ENCODE assay signal across 8 cellular contexts in the genomic region with DNA sequence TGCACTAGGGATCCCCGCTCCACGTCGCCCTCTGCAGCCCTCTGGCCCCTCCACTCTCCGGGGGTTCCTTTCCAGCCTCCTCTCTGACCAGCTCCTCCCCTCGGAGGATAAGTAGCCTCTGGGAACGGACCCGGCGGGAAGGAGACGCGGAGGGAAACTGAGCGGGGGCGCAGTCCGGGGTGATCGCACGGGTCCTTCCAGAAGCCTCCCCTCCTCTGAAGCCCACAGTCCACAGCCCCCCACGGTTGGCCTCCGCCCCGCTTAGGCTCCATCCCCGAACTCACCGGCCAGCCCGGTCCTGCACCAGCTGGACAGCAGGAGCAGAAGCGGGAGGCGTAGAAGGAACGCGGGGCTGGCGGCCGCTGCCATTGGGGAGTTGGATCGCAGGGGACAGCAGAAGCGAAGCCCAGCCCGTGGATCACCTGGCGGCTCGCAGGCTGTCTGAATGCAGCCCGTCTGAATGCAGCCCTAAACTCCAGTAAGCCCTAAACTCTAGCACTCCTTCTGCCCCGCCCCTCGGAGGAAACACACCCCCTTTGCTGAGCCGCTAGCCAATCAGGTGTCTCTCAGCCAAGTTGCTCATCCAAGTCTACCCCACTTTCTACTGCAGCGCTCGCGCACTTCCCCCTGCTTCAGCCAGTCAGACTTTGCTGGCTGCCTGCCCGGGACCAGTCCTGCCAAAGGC. TPM values are rescaled to one million over a fixed set of nuclear protein-coding genes. Genes with fewer than 3 reads are reported as not detected.
DNase-seq lines count a peak whose midpoint lies in the region; ATAC-seq and TF ChIP-seq lines count a peak whose summit lies in the region.

A gene with protein sequence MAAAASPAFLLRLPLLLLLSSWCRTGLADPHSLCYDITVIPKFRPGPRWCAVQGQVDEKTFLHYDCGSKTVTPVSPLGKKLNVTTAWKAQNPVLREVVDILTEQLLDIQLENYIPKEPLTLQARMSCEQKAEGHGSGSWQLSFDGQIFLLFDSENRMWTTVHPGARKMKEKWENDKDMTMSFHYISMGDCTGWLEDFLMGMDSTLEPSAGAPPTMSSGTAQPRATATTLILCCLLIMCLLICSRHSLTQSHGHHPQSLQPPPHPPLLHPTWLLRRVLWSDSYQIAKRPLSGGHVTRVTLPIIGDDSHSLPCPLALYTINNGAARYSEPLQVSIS (minus strand): TSS at position 480 of the 685 bp plus-strand sequence. CDS start 111 bp downstream, at position 369.

- peak within 1 kb of the TSS; percentile 16 to 89 (median 84) for H3K4me3 Mint-ChIP-seq in IgD-negative memory B cell
- peak within 1 kb of the TSS; percentile 76 to 83 (median 82) for H3K4me3 Mint-ChIP-seq in nephron
- H3K4me3 Mint-ChIP-seq in stimulated activated effector memory CD8-positive, alpha-beta T cell treated with anti-CD3 and anti-CD28 coated beads, Interleukin-12 subunit alpha, Interleukin-12 subunit beta, amount 100 ng/mL, for 72 hours, result peak within 1 kb of the TSS; percentile 82

- peak; percentile 9 for DNase-seq in DMS79 (lab: John Stamatoyannopoulos, UW)
- peak; percentile 93 to 94 for DNase-seq in SJCRH30
- peak; percentile 43 to 67 (median 54) for DNase-seq in activated naive CD4-positive, alpha-beta T cell (lab: John Stamatoyannopoulos, UW)
- peak; percentile 79 to 90 for DNase-seq in foreskin keratinocyte
- DNase-seq in stimulated activated effector memory CD8-positive, alpha-beta T cell treated with anti-CD3 and anti-CD28 coated beads, Interleukin-12 subunit alpha, Interleukin-12 subunit beta, amount 100 ng/mL, for 72 hours (ENCODE audit: low spot score in 2 of 2), result peak; percentile 55 to 86

- H3K4me3 ChIP-seq in SJCRH30, result peak within 1 kb of the TSS; percentile 55

- peaks cover 5% of the 10 kb centered on the region; the same call in 1 of the 2 replicates for H3K27me3 ChIP-seq in SJCRH30
- peaks cover 4% of the 10 kb centered on the region for H3K27me3 ChIP-seq in foreskin keratinocyte

- H3K9me3 Mint-ChIP-seq in IgD-negative memory B cell, result peaks cover 0 to 2% (median 0%) of the 10 kb centered on the region in 3 donors
- H3K9me3 Mint-ChIP-seq in nephron, result peaks cover 3% of the 10 kb centered on the region
- no peaks in the 10 kb centered on the region for H3K9me3 Mint-ChIP-seq in stimulated activated effector memory CD8-positive, alpha-beta T cell treated with anti-CD3 and anti-CD28 coated beads, Interleukin-12 subunit alpha, Interleukin-12 subunit beta, amount 100 ng/mL, for 72 hours

- H3K27ac Mint-ChIP-seq in IgD-negative memory B cell (peak within 1 kb of the TSS in 2 of 3 donors; percentile 35 to 60), nephron (peak within 1 kb of the TSS in 1 of 3 experiments; percentile 5)
- H3K27ac Mint-ChIP-seq in stimulated activated effector memory CD8-positive, alpha-beta T cell treated with anti-CD3 and anti-CD28 coated beads, Interleukin-12 subunit alpha, Interleukin-12 subunit beta, amount 100 ng/mL, for 72 hours, result no peak within 1 kb of the TSS

- peaks cover 2% of the 10 kb centered on the region for H3K36me3 Mint-ChIP-seq in IgD-negative memory B cell
- H3K36me3 Mint-ChIP-seq in nephron (ENCODE audit: low read depth), result no peaks in the 10 kb centered on the region
- H3K36me3 Mint-ChIP-seq in stimulated activated effector memory CD8-positive, alpha-beta T cell treated with anti-CD3 and anti-CD28 coated beads, Interleukin-12 subunit alpha, Interleukin-12 subunit beta, amount 100 ng/mL, for 72 hours, result peaks cover 6% of the 10 kb centered on the region

- H3K36me3 ChIP-seq in SJCRH30, result no peaks in the 10 kb centered on the region

- no peaks in the 10 kb centered on the region for H3K9me3 ChIP-seq in SJCRH30 (replicated peaks)

- H3K27me3 Mint-ChIP-seq in IgD-negative memory B cell, result peaks cover 61% of the 10 kb centered on the region
- H3K27me3 Mint-ChIP-seq in nephron (ENCODE audit: low read depth), result peaks cover 88% of the 10 kb centered on the region

- ATAC-seq in foreskin keratinocyte (peak; percentile 94), HG02973 (IDR thresholded peaks at IDR 0.05; ENCODE audit: unreplicated experiment) (no peak)
- peak; percentile 92 for ATAC-seq in stimulated activated effector memory CD8-positive, alpha-beta T cell treated with anti-CD3 and anti-CD28 coated beads, Interleukin-12 subunit alpha, Interleukin-12 subunit beta, amount 100 ng/mL, for 72 hours

- no peak for TF ChIP-seq CTCF in foreskin keratinocyte (conservative IDR thresholded peaks at IDR 0.05)
- TF ChIP-seq CTCF in nephron (IDR thresholded peaks at IDR 0.05; ENCODE audit: unreplicated experiment in 3 of 3), result no peak

- peaks cover 10 to 16% (median 12%) of the 10 kb centered on the region in 3 donors for H3K4me1 Mint-ChIP-seq in IgD-negative memory B cell
- peaks cover 7% of the 10 kb centered on the region for H3K4me1 Mint-ChIP-seq in nephron
- peaks cover 36% of the 10 kb centered on the region for H3K4me1 Mint-ChIP-seq in stimulated activated effector memory CD8-positive, alpha-beta T cell treated with anti-CD3 and anti-CD28 coated beads, Interleukin-12 subunit alpha, Interleukin-12 subunit beta, amount 100 ng/mL, for 72 hours

- H3K4me1 ChIP-seq in SJCRH30, result peaks cover 3% of the 10 kb centered on the region; the same call in 1 of the 2 replicates
- peaks cover under 1% of the 10 kb centered on the region for H3K4me1 ChIP-seq in foreskin keratinocyte

- H3K27ac ChIP-seq in SJCRH30, result no peak within 1 kb of the TSS
- no peak within 1 kb of the TSS for H3K27ac ChIP-seq in foreskin keratinocyte

RNA-seq across cellular contexts. Expression of the gene that starts here (rescaled TPM):
- polyA plus RNA-seq in IgD-negative memory B cell, result not detected
- total RNA-seq in SJCRH30 (2014; rRNA removed; shearing (Covaris generic)), result not detected in 2 replicates
- total RNA-seq in foreskin keratinocyte, result 1.0 and 1.2 TPM in 2 replicates
- 1.1 and 1.8 TPM in 2 replicates for polyA plus RNA-seq in foreskin keratinocyte

Comparison
In these comparisons a context has a peak if more than half of its experiments do, and no peak if none do; other contexts are left out.
1. Peak in DNase-seq and H3K4me3 ChIP-seq in SJCRH30; RNA of the gene not detected or under 1 TPM.
2. DNase-seq: peak in every context shown above with its lines; median percentile 94 in SJCRH30; 84 in foreskin keratinocyte; 70 in stimulated activated effector memory CD8-positive, alpha-beta T cell treated with anti-CD3 and anti-CD28 coated beads, Interleukin-12 subunit alpha, Interleukin-12 subunit beta, amount 100 ng/mL, for 72 hours; 54 in activated naive CD4-positive, alpha-beta T cell; 9 in DMS79.